In the genomic region with DNA sequence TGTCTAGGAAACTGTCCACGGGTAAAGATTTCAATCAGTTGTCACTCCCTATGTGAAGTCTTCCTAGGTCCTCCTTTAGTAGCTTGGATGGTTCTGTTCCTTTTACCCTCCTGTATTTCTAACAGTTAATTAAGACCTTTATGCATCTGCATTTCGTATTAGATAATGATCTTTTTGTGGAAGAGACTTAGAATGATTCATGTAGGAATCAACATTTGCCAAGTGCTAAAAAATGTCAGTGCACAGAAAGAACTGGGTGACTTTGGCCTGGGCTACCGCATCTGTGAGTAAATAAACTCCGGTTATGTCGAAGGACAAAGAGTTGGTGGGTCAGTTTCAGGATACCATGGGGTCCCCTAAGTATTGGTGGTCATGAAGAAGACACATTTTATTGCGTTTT, we compare ENCODE assay signal across 30 cellular contexts.
"Had no signal": no experiment of that assay in that cellular context is flagged by ENCODE, and none has a peak within 500 bp of the region (broad histone marks: within the 10 kb centered on the region; RNA-seq: fewer than 3 reads in every experiment).

No MANE protein-coding gene starts in this region.

- H3K27me3 ChIP-seq: adrenal gland, brain microvascular endothelial cell, esophagus squamous epithelium, right atrium auricular region, stomach, thyroid gland, upper lobe of left lung, vagina had no signal

- H3K4me3 Mint-ChIP-seq: activated naive CD8-positive, alpha-beta T cell; activated T-cell treated with anti-CD3 and anti-CD28 coated beads, Interleukin-2, amount 50 U/mL, for 72 hours; dendritic cell treated with granulocyte-macrophage colony-stimulating factor and Interleukin-4, amounts not matched to agents 40 ng/mL and 50 ng/mL, for 4 days; endodermal cell; nephron progenitor cell; stimulated activated naive B cell treated with anti-CD40 and anti-IgM and Interleukin-4, amounts not matched to agents 10 μg/mL and 1 μg/mL and 100 μg/mL, for 72 hours; T-helper 1 cell treated with Interleukin-12 subunit alpha and Interleukin-12 subunit beta and Interleukin-4 antibody, amounts not matched to agents 30 μg/mL and 1 μg/mL, for 36 hours had no signal

- H3K79me2 ChIP-seq: parathyroid adenoma had no signal

- H3K4me1 Mint-ChIP-seq: stimulated activated naive B cell treated with anti-CD40 and anti-IgM and Interleukin-4, amounts not matched to agents 10 μg/mL and 1 μg/mL and 100 μg/mL, for 72 hours had no signal

- H2AFZ ChIP-seq: parathyroid adenoma had no signal

- FAIRE-seq: frontal cortex, islet of Langerhans, TTC549 had no signal

- H3K36me3 Mint-ChIP-seq: activated naive CD8-positive, alpha-beta T cell; stimulated activated naive B cell treated with anti-CD40 and anti-IgM and Interleukin-4, amounts not matched to agents 10 μg/mL and 1 μg/mL and 100 μg/mL, for 72 hours had no signal

- H3K27ac Mint-ChIP-seq: activated naive CD8-positive, alpha-beta T cell; activated T-cell treated with anti-CD3 and anti-CD28 coated beads, Interleukin-2, amount 50 U/mL, for 72 hours; dendritic cell treated with granulocyte-macrophage colony-stimulating factor and Interleukin-4, amounts not matched to agents 40 ng/mL and 50 ng/mL, for 4 days; endodermal cell; nephron progenitor cell; stimulated activated naive B cell treated with anti-CD40 and anti-IgM and Interleukin-4, amounts not matched to agents 10 μg/mL and 1 μg/mL and 100 μg/mL, for 72 hours; T-helper 1 cell treated with Interleukin-12 subunit alpha and Interleukin-12 subunit beta and Interleukin-4 antibody, amounts not matched to agents 30 μg/mL and 1 μg/mL, for 36 hours had no signal

- H3K36me3 ChIP-seq: adrenal gland, brain microvascular endothelial cell, esophagus squamous epithelium, right atrium auricular region, stomach, thyroid gland, upper lobe of left lung, vagina had no signal

- H3K9ac ChIP-seq: parathyroid adenoma had no signal

- H3K9me3 ChIP-seq: adrenal gland, stomach, thyroid gland, vagina had no signal

- H3K27ac ChIP-seq: adrenal gland, brain microvascular endothelial cell, esophagus squamous epithelium, parathyroid adenoma, right atrium auricular region, stomach, thyroid gland, upper lobe of left lung, vagina, VCaP had no signal

- ATAC-seq: activated T-cell treated with anti-CD3 and anti-CD28 coated beads, Interleukin-2, amount 50 U/mL, for 72 hours; left ventricle myocardium superior; stimulated activated naive B cell treated with anti-CD40 and anti-IgM and Interleukin-4, amounts not matched to agents 10 μg/mL and 1 μg/mL and 100 μg/mL, for 72 hours had no signal

- DNase-seq: activated CD4-positive, alpha-beta T cell treated with anti-CD3 and anti-CD28 coated beads for 4 hours; activated CD4-positive, alpha-beta T cell treated with anti-CD3 and anti-CD28 coated beads, Interleukin-2, amount 50 U/mL, for 4 hours; activated naive CD4-positive, alpha-beta T cell; activated T-cell treated with anti-CD3 and anti-CD28 coated beads for 4 hours; activated T-cell treated with anti-CD3 and anti-CD28 coated beads, Interleukin-2, amount 50 U/mL, for 72 hours; adrenal gland; aorta; brain microvascular endothelial cell; caudate nucleus; endodermal cell; esophagus squamous epithelium; left ventricle myocardium superior; nephron progenitor cell; stimulated activated CD4-positive, alpha-beta T cell treated with anti-CD3 and anti-CD28 coated beads, Interleukin-15, amount 100 ng/mL, for 24 hours; stimulated activated CD4-positive, alpha-beta T cell treated with anti-CD3 and anti-CD28 coated beads, Interleukin-2, amount 100 ng/mL, for 24 hours; stimulated activated naive B cell treated with anti-CD40 and anti-IgM and Interleukin-4, amounts not matched to agents 10 μg/mL and 1 μg/mL and 100 μg/mL, for 72 hours; stomach; T-helper 9 cell; thyroid gland; upper lobe of left lung had no signal

- H3K4me3 ChIP-seq: adrenal gland, esophagus squamous epithelium, right atrium auricular region, stomach, thyroid gland, upper lobe of left lung, vagina had no signal

- H3K4me1 ChIP-seq: adrenal gland, esophagus squamous epithelium, parathyroid adenoma, right atrium auricular region, stomach, thyroid gland, upper lobe of left lung, vagina had no signal

- H3K27me3 Mint-ChIP-seq: activated naive CD8-positive, alpha-beta T cell; dendritic cell treated with granulocyte-macrophage colony-stimulating factor and Interleukin-4, amounts not matched to agents 40 ng/mL and 50 ng/mL, for 4 days; stimulated activated naive B cell treated with anti-CD40 and anti-IgM and Interleukin-4, amounts not matched to agents 10 μg/mL and 1 μg/mL and 100 μg/mL, for 72 hours had no signal
